In genomic region chr16:21038197-21038596, GRCh38 we compare ENCODE assay signal across 6 cellular contexts.
"Had no signal": no experiment of that assay in that cellular context is flagged by ENCODE, and none has a peak within 500 bp of the region (broad histone marks: within the 10 kb centered on the region; RNA-seq: fewer than 3 reads in every experiment).

No MANE protein-coding gene starts in this region.

- H3K4me3 Mint-ChIP-seq: IgD-negative memory B cell had no signal

- H3K9me3 Mint-ChIP-seq: IgD-negative memory B cell had no signal

- H3K36me3 Mint-ChIP-seq: IgD-negative memory B cell had no signal

- H3K27ac ChIP-seq: HL-60 had no signal

- DNase-seq: IMR-90, KBM-7, KG1 had no signal

- H3K4me1 Mint-ChIP-seq: IgD-negative memory B cell had no signal

- FAIRE-seq: HTR-8/SVneo had no signal

- H3K27me3 Mint-ChIP-seq: IgD-negative memory B cell had no signal

- H3K27ac Mint-ChIP-seq: IgD-negative memory B cell had no signal
